Comparison of ENCODE assay signal across 8 cellular contexts in genomic region chrX:134520860-134521390, GRCh38.
DNase-seq lines count a peak whose midpoint lies in the region; ATAC-seq and TF ChIP-seq lines count a peak whose summit lies in the region.

No MANE protein-coding gene starts in this region.

- no peak overlapping the region for H3K4me3 Mint-ChIP-seq in CD4-positive, alpha-beta memory T cell
- no peak overlapping the region for H3K4me3 Mint-ChIP-seq in activated CD4-positive, alpha-beta T cell treated with anti-CD3 and anti-CD28 coated beads for 36 hours

- H3K27ac ChIP-seq in SJSA1, result no peak overlapping the region
- H3K27ac ChIP-seq in CD4-positive, alpha-beta memory T cell (ENCODE audit: low read depth, low read length), result no peak overlapping the region

- H3K36me3 Mint-ChIP-seq in CD4-positive, alpha-beta memory T cell, result no peaks in the 10 kb centered on the region
- peaks cover 3% of the 10 kb centered on the region for H3K36me3 Mint-ChIP-seq in activated CD4-positive, alpha-beta T cell treated with anti-CD3 and anti-CD28 coated beads for 36 hours (ENCODE audit: low read depth)

- POLR2A ChIA-PET in AG04449 (lab: Yijun Ruan, JAX), result no interaction called here
- POLR2A ChIA-PET in CD4-positive, alpha-beta memory T cell (lab: Charles Lee; ENCODE audit: partially characterized antibody), result no interaction called here
- POLR2A ChIA-PET in activated CD4-positive, alpha-beta T cell treated with anti-CD3 and anti-CD28 coated beads for 36 hours (lab: Charles Lee), result interaction anchor here (0.6 kb wide), 1 partner anchor 537 kb away, joined by 3 read pairs; no protein-coding TSS in a partner anchor

- DNase-seq in AG04449 (ENCODE audit: low read depth, low spot score) (no peak), LNCaP clone FGC (ENCODE audit: low read depth) (peak; percentile 10), SJSA1 (ENCODE audit: low read depth in 1 of 2, low spot score in 2 of 2) (peak; percentile 49 to 52), fibroblast of villous mesenchyme (ENCODE audit: low read depth) (peak; percentile 72), retinal pigment epithelial cell (ENCODE audit: low read depth) (peak; percentile 18)
- DNase-seq in CD4-positive, alpha-beta memory T cell, result no peak
- DNase-seq in activated CD4-positive, alpha-beta T cell treated with anti-CD3 and anti-CD28 coated beads for 36 hours, result no peak

- H3K4me3 ChIP-seq in AG04449 (ENCODE audit: low read depth, low read length) (no peak overlapping the region), LNCaP clone FGC (ENCODE audit: low read depth, low read length) (no peak overlapping the region), SJSA1 (no peak overlapping the region), fibroblast of villous mesenchyme (ENCODE audit: low read depth, low read length) (no peak overlapping the region), retinal pigment epithelial cell (ENCODE audit: low read length) (no peak overlapping the region)
- H3K4me3 ChIP-seq in CD4-positive, alpha-beta memory T cell (ENCODE audit: low read length in 2 of 2), result no peak overlapping the region

- CTCF ChIA-PET in AG04449 (lab: Yijun Ruan, JAX), result interaction anchor here (0.7 to 6.2 kb wide), 23 partner anchors 9 to 272 kb away, joined by 3 to 53 read pairs (median 4); no protein-coding TSS in a partner anchor
- CTCF ChIA-PET in CD4-positive, alpha-beta memory T cell (lab: Charles Lee; ENCODE audit: partially characterized antibody), result interaction anchor here (0.8 kb wide), 1 partner anchor 262 kb away, joined by 3 read pairs; no protein-coding TSS in a partner anchor
- CTCF ChIA-PET in activated CD4-positive, alpha-beta T cell treated with anti-CD3 and anti-CD28 coated beads for 36 hours (lab: Charles Lee), result interaction anchor here (0.8 to 1.3 kb wide), 4 partner anchors 15 to 262 kb away, joined by 3 to 5 read pairs (median 4); no protein-coding TSS in a partner anchor

- no peaks in the 10 kb centered on the region for H3K27me3 Mint-ChIP-seq in CD4-positive, alpha-beta memory T cell
- H3K27me3 Mint-ChIP-seq in activated CD4-positive, alpha-beta T cell treated with anti-CD3 and anti-CD28 coated beads for 36 hours, result no peaks in the 10 kb centered on the region

- no peaks in the 10 kb centered on the region for H3K36me3 ChIP-seq in SJSA1
- H3K36me3 ChIP-seq in CD4-positive, alpha-beta memory T cell (ENCODE audit: insufficient read depth, low read length), result no peaks in the 10 kb centered on the region

- intact Hi-C loops in CD4-positive, alpha-beta memory T cell (cut with micrococcal nuclease), result no loop called here
- intact Hi-C loops in activated CD4-positive, alpha-beta T cell treated with anti-CD3 and anti-CD28 coated beads for 36 hours (cut with DNase I, micrococcal nuclease), result no loop called here

- no peaks in the 10 kb centered on the region for H3K4me1 Mint-ChIP-seq in CD4-positive, alpha-beta memory T cell
- H3K4me1 Mint-ChIP-seq in activated CD4-positive, alpha-beta T cell treated with anti-CD3 and anti-CD28 coated beads for 36 hours, result peaks cover 4% of the 10 kb centered on the region

- peaks cover 12% of the 10 kb centered on the region for H3K4me1 ChIP-seq in SJSA1 (replicated peaks)
- H3K4me1 ChIP-seq in CD4-positive, alpha-beta memory T cell (ENCODE audit: insufficient read depth, low read length), result no peaks in the 10 kb centered on the region

- no peak overlapping the region for H3K27ac Mint-ChIP-seq in CD4-positive, alpha-beta memory T cell
- H3K27ac Mint-ChIP-seq in activated CD4-positive, alpha-beta T cell treated with anti-CD3 and anti-CD28 coated beads for 36 hours, result no peak overlapping the region

- peak; percentile 58 for TF ChIP-seq CTCF in AG04449 (IDR thresholded peaks at IDR 0.05; ENCODE audit: insufficient read depth, low read length, missing control alignments)
- peak; percentile 62 for TF ChIP-seq CTCF in GM12873 (IDR thresholded peaks at IDR 0.05; ENCODE audit: insufficient read depth, low read depth, low read length, missing control alignments)
- peak; percentile 68 for TF ChIP-seq CTCF in LNCaP clone FGC (IDR thresholded peaks at IDR 0.05; ENCODE audit: control insufficient read depth, extremely low read depth, insufficient read depth)
- peak; percentile 65 for TF ChIP-seq CTCF in fibroblast of villous mesenchyme (IDR thresholded peaks at IDR 0.05; ENCODE audit: insufficient read depth, low read depth, low read length)
- peak; percentile 77 for TF ChIP-seq CTCF in retinal pigment epithelial cell (conservative IDR thresholded peaks at IDR 0.05; ENCODE audit: low read depth, low read length)

- no peak for ATAC-seq in activated CD4-positive, alpha-beta T cell treated with anti-CD3 and anti-CD28 coated beads for 36 hours

- no peaks in the 10 kb centered on the region for H3K9me3 ChIP-seq in SJSA1 (replicated peaks)
- H3K9me3 ChIP-seq in CD4-positive, alpha-beta memory T cell (ENCODE audit: control insufficient read depth in 1 of 2, low read length in 2 of 2), result no peaks in the 10 kb centered on the region

- H3K27me3 ChIP-seq in SJSA1 (replicated peaks), result no peaks in the 10 kb centered on the region
- no peaks in the 10 kb centered on the region for H3K27me3 ChIP-seq in CD4-positive, alpha-beta memory T cell (ENCODE audit: insufficient read depth, low read length)

- H3K9me3 Mint-ChIP-seq in CD4-positive, alpha-beta memory T cell, result no peaks in the 10 kb centered on the region
- no peaks in the 10 kb centered on the region for H3K9me3 Mint-ChIP-seq in activated CD4-positive, alpha-beta T cell treated with anti-CD3 and anti-CD28 coated beads for 36 hours (ENCODE audit: low read depth)

Comparison
In these comparisons a context has a peak if more than half of its experiments do, and no peak if none do; other contexts are left out.
1. DNase-seq: peak in LNCaP clone FGC (single experiment), SJSA1 (2 of 2), fibroblast of villous mesenchyme (single experiment) and retinal pigment epithelial cell (single experiment); none in AG04449 (single experiment), CD4-positive, alpha-beta memory T cell (0 of 5) and activated CD4-positive, alpha-beta T cell treated with anti-CD3 and anti-CD28 coated beads for 36 hours (single experiment).
2. Peak in every context shown above with its lines, with median percentiles within 50 percentile points of each other: CTCF ChIP-seq.